Comparison of ENCODE assay signal across 19 cellular contexts in the genomic region with DNA sequence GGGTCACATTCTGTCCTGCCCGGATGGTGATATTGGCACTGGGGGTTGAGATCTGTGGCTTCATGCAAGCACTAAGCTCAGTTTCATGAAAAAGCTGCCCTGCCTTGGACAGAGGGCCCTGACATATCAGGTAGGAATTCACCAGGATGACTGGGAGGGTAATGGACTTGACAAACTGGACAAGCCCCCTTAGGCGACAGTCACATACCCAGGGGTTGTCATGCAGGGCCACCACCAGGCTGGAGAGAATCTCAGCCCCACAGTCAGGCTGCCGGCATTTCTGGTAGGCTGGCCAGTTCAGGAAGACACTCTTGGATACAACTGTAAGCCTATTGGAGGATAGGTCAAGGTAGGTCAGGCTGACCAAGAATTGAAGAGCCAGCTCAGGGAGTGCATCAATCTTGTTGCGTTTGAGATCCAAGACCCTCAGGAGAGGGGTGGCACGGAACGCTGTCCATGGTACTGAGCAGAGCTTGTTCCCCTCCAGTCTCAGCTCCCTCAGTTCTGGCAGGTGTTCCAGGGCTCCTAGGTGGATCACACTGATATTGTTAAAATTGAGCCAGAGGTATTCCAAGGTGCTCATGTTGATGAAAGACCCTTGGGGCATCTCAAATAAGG. TPM values are rescaled to one million over a fixed set of nuclear protein-coding genes. Genes with fewer than 3 reads are reported as not detected.
A peak's percentile ranks its signal among the peaks of the same experiment; 100 is the strongest.
DNase-seq lines count a peak whose midpoint lies in the region; ATAC-seq and TF ChIP-seq lines count a peak whose summit lies in the region.
"Had no signal": no experiment of that assay in that cellular context is flagged by ENCODE, and none has a peak within 500 bp of the region (broad histone marks: within the 10 kb centered on the region; RNA-seq: fewer than 3 reads in every experiment).

No MANE protein-coding gene starts in this region.

- H2AFZ ChIP-seq in mesenchymal stem cell (ENCODE audit: low read depth, low read length): no peak overlapping the region

- H3K23ac ChIP-seq in mesenchymal stem cell (ENCODE audit: low read length in 2 of 2): no peak overlapping the region

- no peak overlapping the region for H3K4ac ChIP-seq in mesenchymal stem cell (ENCODE audit: low read depth in 1 of 2, low read length in 2 of 2)

- no peaks in the 10 kb centered on the region for H3K79me1 ChIP-seq in mesenchymal stem cell (replicated peaks; ENCODE audit: low read length, poor library complexity, severe bottlenecking)

- H2BK5ac ChIP-seq in mesenchymal stem cell (ENCODE audit: low read depth, low read length, poor library complexity, severe bottlenecking): no peak overlapping the region

- H3K4me1 ChIP-seq in adipocyte (ENCODE audit: control insufficient read depth, insufficient read depth, low read length) (no peaks in the 10 kb centered on the region), mesenchymal stem cell (ENCODE audit: control insufficient read depth, insufficient read depth, low read depth, low read length) (no peaks in the 10 kb centered on the region)
- H3K4me1 ChIP-seq: Caco-2, pancreas, suprapubic skin had no signal

- H3K14ac ChIP-seq in mesenchymal stem cell (ENCODE audit: low read length in 2 of 2): no peak overlapping the region

- no peak overlapping the region for H2BK120ac ChIP-seq in mesenchymal stem cell (ENCODE audit: low read depth, low read length)

- H3K36me3 ChIP-seq in adipocyte (ENCODE audit: control insufficient read depth, insufficient read depth, low read length, severe bottlenecking) (no peaks in the 10 kb centered on the region), mesenchymal stem cell (ENCODE audit: control insufficient read depth in 1 of 2, insufficient read depth in 2 of 2, low read depth in 1 of 2, low read length in 2 of 2) (no peaks in the 10 kb centered on the region)
- H3K36me3 ChIP-seq: pancreas, suprapubic skin had no signal

- H3K4me3 ChIP-seq in adipocyte (ENCODE audit: low read length) (no peak overlapping the region), mesenchymal stem cell (ENCODE audit: insufficient read depth in 1 of 2, low read depth in 1 of 2, low read length in 2 of 2) (no peak overlapping the region)
- H3K4me3 ChIP-seq: pancreas, suprapubic skin had no signal

- H4K91ac ChIP-seq in mesenchymal stem cell (ENCODE audit: low read length): no peak overlapping the region

- H4K8ac ChIP-seq in mesenchymal stem cell (ENCODE audit: low read length): no peak overlapping the region

- H2BK12ac ChIP-seq in mesenchymal stem cell (ENCODE audit: low read length in 2 of 2): no peak overlapping the region

- CTCF ChIA-PET in HEK293T (lab: Yijun Ruan, JAX): no interaction called here

- H3K18ac ChIP-seq in mesenchymal stem cell (ENCODE audit: low read depth in 1 of 2, low read length in 2 of 2): no peak overlapping the region

- in situ Hi-C loops in ACHN (cut with HindIII; ENCODE audit: low pct_ligation_motif_present, low pct_unique_long_range_greater_than_20kb, low sequenced_read_pairs): no loop called here

- no peak overlapping the region for H2AK5ac ChIP-seq in mesenchymal stem cell (ENCODE audit: low read length, severe bottlenecking)

- peaks cover 36% of the 10 kb centered on the region for H3K27me3 ChIP-seq in adipocyte (replicated peaks; ENCODE audit: control insufficient read depth, insufficient read depth, low read length)
- peaks cover 3 to 5% of the 10 kb centered on the region in 2 experiments for H3K27me3 ChIP-seq in mesenchymal stem cell (ENCODE audit: control insufficient read depth in 1 of 2, insufficient read depth in 1 of 2, low read length in 2 of 2)
- H3K27me3 ChIP-seq: pancreas had no signal

- ATAC-seq in HG03097 (IDR thresholded peaks at IDR 0.05; ENCODE audit: low FRiP score, unreplicated experiment) (no peak), HG03520 (IDR thresholded peaks at IDR 0.05; ENCODE audit: unreplicated experiment) (no peak), HG02571 (IDR thresholded peaks at IDR 0.05; ENCODE audit: unreplicated experiment) (no peak)
- ATAC-seq: left lobe of liver, pancreas had no signal

- POLR2A ChIA-PET in HEK293T (lab: Yijun Ruan, JAX): no interaction called here

- no peak overlapping the region for H3K4me2 ChIP-seq in mesenchymal stem cell (ENCODE audit: low read length, poor library complexity, severe bottlenecking)

- H3K27ac ChIP-seq in mesenchymal stem cell (ENCODE audit: low read length, poor library complexity, severe bottlenecking): no peak overlapping the region
- H3K27ac ChIP-seq: pancreas, suprapubic skin had no signal

- H3K9ac ChIP-seq in adipocyte (ENCODE audit: low read length) (no peak overlapping the region), mesenchymal stem cell (ENCODE audit: low read length) (no peak overlapping the region)

- peak; percentile 13 for DNase-seq in ACHN
- peak; percentile 20 for DNase-seq in HEK293T (ENCODE audit: extremely low spot score)
- peak; percentile 4 for DNase-seq in adipocyte (ENCODE audit: low read depth)
- peak; percentile 1 for DNase-seq in mesenchymal stem cell
- no peak for DNase-seq in stimulated activated CD4-positive, alpha-beta T cell treated with anti-CD3 and anti-CD28 coated beads, Interleukin-12 subunit alpha, Interleukin-12 subunit beta, amount 100 ng/mL, for 4 hours
- DNase-seq: activated CD4-positive, CD25-positive, alpha-beta regulatory T cell; amygdala; NCI-H1694; NCI-H345; pancreas; SHP77 treated with DMSO at 0.1 percent for 48 hours; stimulated activated CD4-positive, alpha-beta T cell treated with anti-CD3 and anti-CD28 coated beads, Interleukin-4, amount 100 ng/mL, for 24 hours; T-helper 2 cell had no signal

- H3K9me3 ChIP-seq in adipocyte (ENCODE audit: control insufficient read depth, low read length): peaks cover 3% of the 10 kb centered on the region
- peaks cover under 1% of the 10 kb centered on the region for H3K9me3 ChIP-seq in mesenchymal stem cell (ENCODE audit: control insufficient read depth, low read length)
- H3K9me3 ChIP-seq: Caco-2, pancreas, suprapubic skin had no signal

- WGBS in mesenchymal stem cell: 41% methylated on average over 6 of the region's 6 CpGs

- no peak overlapping the region for H2BK15ac ChIP-seq in mesenchymal stem cell (ENCODE audit: low read depth, poor library complexity, severe bottlenecking)

TF ChIP-seq in HEK293T, 16 proteins besides CTCF, POLR2A, EP300 and RAD21:
- TF ChIP-seq FOXM1 (IDR thresholded peaks at IDR 0.05; ENCODE audit: borderline replicate concordance) (no peak), SUZ12 (IDR thresholded peaks at IDR 0.05) (no peak), PKNOX1 (IDR thresholded peaks at IDR 0.05) (no peak), LEF1 (IDR thresholded peaks at IDR 0.05; ENCODE audit: borderline replicate concordance) (no peak), ZNF384 (IDR thresholded peaks at IDR 0.05) (no peak), TARDBP (IDR thresholded peaks at IDR 0.05) (no peak), CTBP1 (IDR thresholded peaks at IDR 0.05; ENCODE audit: borderline replicate concordance) (no peak), BHLHE40 (IDR thresholded peaks at IDR 0.05; ENCODE audit: borderline replicate concordance) (no peak), ELF4 (IDR thresholded peaks at IDR 0.05) (no peak), SP1 (IDR thresholded peaks at IDR 0.05) (no peak), L3MBTL2 (conservative IDR thresholded peaks at IDR 0.05) (no peak), FOXK2 (IDR thresholded peaks at IDR 0.05) (no peak)

RNA-seq across cellular contexts. Expression of gene LRIT2, which starts 0.8 kb away (rescaled TPM):
- not detected for polyA plus RNA-seq in mesenchymal stem cell (2013, experiment 1 of 2)
- polyA plus RNA-seq in mesenchymal stem cell (2013, experiment 2 of 2): not detected
- polyA plus RNA-seq: pancreas had no signal

RNA-seq across cellular contexts. Expression of gene LRIT1, which starts 16.8 kb away (rescaled TPM):
- polyA plus RNA-seq in mesenchymal stem cell (2013, experiment 1 of 2): not detected
- not detected for polyA plus RNA-seq in mesenchymal stem cell (2013, experiment 2 of 2)
- polyA plus RNA-seq: pancreas had no signal

RNA-seq across cellular contexts. Expression of gene RGR, which starts 20.3 kb away (rescaled TPM):
- polyA plus RNA-seq in mesenchymal stem cell (2013, experiment 1 of 2): not detected
- polyA plus RNA-seq in mesenchymal stem cell (2013, experiment 2 of 2): not detected
- polyA plus RNA-seq: pancreas had no signal

RNA-seq across cellular contexts. Expression of gene CDHR1, which starts 30.2 kb away (rescaled TPM):
- 0.86 TPM for polyA plus RNA-seq in mesenchymal stem cell (2013, experiment 1 of 2)
- 0.75 TPM for polyA plus RNA-seq in mesenchymal stem cell (2013, experiment 2 of 2)

RNA-seq across cellular contexts. Expression of gene GPR15LG, which starts 50.9 kb away (rescaled TPM):
- polyA plus RNA-seq in mesenchymal stem cell (2013, experiment 1 of 2): not detected
- not detected for polyA plus RNA-seq in mesenchymal stem cell (2013, experiment 2 of 2)
